In genomic region chr7:25009271-25009670, GRCh38 we compare ENCODE assay signal across 15 cellular contexts. TPM values are rescaled to one million over a fixed set of nuclear protein-coding genes. Genes with fewer than 3 reads are reported as not detected.
DNase-seq lines count a peak whose midpoint lies in the region; ATAC-seq, FAIRE-seq and TF ChIP-seq lines count a peak whose summit lies in the region.
"Had no signal": no experiment of that assay in that cellular context is flagged by ENCODE, and none has a peak within 500 bp of the region (broad histone marks: within the 10 kb centered on the region; RNA-seq: fewer than 3 reads in every experiment).

No MANE protein-coding gene starts in this region.

- TF ChIP-seq CTCF in MCF 10A (IDR thresholded peaks at IDR 0.05; ENCODE audit: unreplicated experiment) (no peak), breast epithelium (IDR thresholded peaks at IDR 0.05) (no peak), fibroblast of the aortic adventitia (IDR thresholded peaks at IDR 0.05; ENCODE audit: insufficient read depth, low read length) (no peak)

- CTCF ChIA-PET in MCF 10A (lab: Yijun Ruan, JAX), result interaction anchor here (0.6 to 2.6 kb wide), 4 partner anchors 17 to 86 kb away, joined by 3 to 12 read pairs (median 3); no protein-coding TSS in a partner anchor

- no peaks in the 10 kb centered on the region for H3K27me3 ChIP-seq in breast epithelium

- ATAC-seq in SK-N-SH treated with all-trans-retinoic acid at 6 μM for 48 hours, result peak; percentile 82
- ATAC-seq in HG02973 (IDR thresholded peaks at IDR 0.05; ENCODE audit: unreplicated experiment), result no peak
- ATAC-seq: activated CD8-positive, alpha-beta T cell treated with anti-CD3 and anti-CD28 coated beads for 36 hours; left lobe of liver had no signal

- no peaks in the 10 kb centered on the region for H3K36me3 ChIP-seq in breast epithelium

- H3K4me3 ChIP-seq in breast epithelium (no peak overlapping the region), fibroblast of the aortic adventitia (ENCODE audit: low read depth, low read length) (no peak overlapping the region)
- H3K4me3 ChIP-seq: smooth muscle cell had no signal

- intact Hi-C loops in MCF 10A (cut with micrococcal nuclease) (no loop called here), breast epithelium (cut with DNase I; ENCODE audit: low total_unique reads) (no loop called here)

- DNase-seq in MCF 10A (ENCODE audit: unreplicated experiment) (peak; percentile 90), breast epithelium (ENCODE audit: low spot score in 2 of 2) (no peak), fibroblast of the aortic adventitia (ENCODE audit: low read depth) (peak; percentile 96), urothelium cell line (ENCODE audit: low spot score) (peak; percentile 59), T-helper 2 cell (no peak), HT-29 (ENCODE audit: low spot score) (no peak)
- DNase-seq: activated CD8-positive, alpha-beta T cell treated with anti-CD3 and anti-CD28 coated beads for 36 hours; cortex of kidney; Karpas-422; NCI-H2171 had no signal

- H3K9me3 Mint-ChIP-seq in MCF 10A (ENCODE audit: unreplicated experiment), result no peaks in the 10 kb centered on the region
- H3K9me3 Mint-ChIP-seq: activated CD8-positive, alpha-beta T cell treated with anti-CD3 and anti-CD28 coated beads for 36 hours had no signal

- peaks cover 14% of the 10 kb centered on the region for H3K4me1 Mint-ChIP-seq in MCF 10A (ENCODE audit: insufficient read depth, unreplicated experiment)
- H3K4me1 Mint-ChIP-seq: B cell had no signal

- no peak for TF ChIP-seq POLR2A in breast epithelium (IDR thresholded peaks at IDR 0.05)

- no peak overlapping the region for H3K27ac Mint-ChIP-seq in MCF 10A (ENCODE audit: low read depth, unreplicated experiment)
- H3K27ac Mint-ChIP-seq: activated CD8-positive, alpha-beta T cell treated with anti-CD3 and anti-CD28 coated beads for 36 hours; B cell had no signal

- no peaks in the 10 kb centered on the region for H3K36me3 Mint-ChIP-seq in MCF 10A (ENCODE audit: insufficient read depth, unreplicated experiment)

- H3K27ac ChIP-seq in breast epithelium, result no peak overlapping the region

- peaks cover 0 to 8% of the 10 kb centered on the region in 2 donors for H3K9me3 ChIP-seq in breast epithelium

- no peaks in the 10 kb centered on the region for H3K4me1 ChIP-seq in breast epithelium

- no peak for FAIRE-seq in urothelium cell line (lab: Jason Lieb, UNC)

- H3K27me3 Mint-ChIP-seq in MCF 10A (ENCODE audit: insufficient read depth, unreplicated experiment), result no peaks in the 10 kb centered on the region

- no TSS peak for BruUV-seq in MCF 10A (replicated peaks; lab: Mats Ljungman, UMichigan)

- POLR2A ChIA-PET in MCF 10A (lab: Yijun Ruan, JAX), result no interaction called here

- peak overlapping the region; percentile 10 for H3K4me3 Mint-ChIP-seq in MCF 10A (ENCODE audit: unreplicated experiment)
- H3K4me3 Mint-ChIP-seq: activated CD8-positive, alpha-beta T cell treated with anti-CD3 and anti-CD28 coated beads for 36 hours; B cell had no signal

TF ChIP-seq in SK-N-SH treated with all-trans-retinoic acid at 6 μM for 48 hours, 23 proteins besides CTCF, POLR2A, EP300 and RAD21:
- no peak for TF ChIP-seq SNAI2 (CRISPR knock-in tag; IDR thresholded peaks at IDR 0.05)
- no peak for TF ChIP-seq TSHZ2 (CRISPR knock-in tag; IDR thresholded peaks at IDR 0.05)
- no peak for TF ChIP-seq ZFP30 (CRISPR knock-in tag; IDR thresholded peaks at IDR 0.05)
- TF ChIP-seq ZNF8 (CRISPR knock-in tag; IDR thresholded peaks at IDR 0.05), result no peak
- no peak for TF ChIP-seq PATZ1 (CRISPR knock-in tag; IDR thresholded peaks at IDR 0.05; ENCODE audit: borderline replicate concordance)
- no peak for TF ChIP-seq TOX (CRISPR knock-in tag; IDR thresholded peaks at IDR 0.05; ENCODE audit: borderline replicate concordance)
- TF ChIP-seq CSDC2 (CRISPR knock-in tag; IDR thresholded peaks at IDR 0.05), result no peak
- no peak for TF ChIP-seq ZNF565 (CRISPR knock-in tag; conservative IDR thresholded peaks at IDR 0.05; ENCODE audit: low read depth)
- TF ChIP-seq ZC3H10 (CRISPR knock-in tag; IDR thresholded peaks at IDR 0.05), result no peak
- TF ChIP-seq TCF4 (CRISPR knock-in tag; IDR thresholded peaks at IDR 0.05; ENCODE audit: borderline replicate concordance), result no peak

RNA-seq across cellular contexts. Expression of gene OSBPL3, which starts 29.3 kb away (rescaled TPM):
- total RNA-seq in MCF 10A (2022) (33.8 and 35.7 TPM in 2 replicates), breast epithelium (10 to 100 TPM in 1 of 3 donors, 1 to 10 TPM in 2; 6.4 to 20.5 (median 8.5) TPM), fibroblast of the aortic adventitia (ENCODE audit: low replicate concordance) (16.1 and 46.0 TPM in 2 replicates)
- 8.3 and 13.7 TPM in 2 replicates for total RNA-seq in HT-29 (2014; rRNA removed; shearing (Covaris generic))

Comparison
In these comparisons a context has a peak if more than half of its experiments do, and no peak if none do; other contexts are left out.
1. DNase-seq: peak in MCF 10A (single experiment), fibroblast of the aortic adventitia (single experiment) and urothelium cell line (single experiment); none in breast epithelium (0 of 2), T-helper 2 cell (0 of 5) and HT-29 (single experiment).